ENCODE assay signal across 8 cellular contexts in the genomic region with DNA sequence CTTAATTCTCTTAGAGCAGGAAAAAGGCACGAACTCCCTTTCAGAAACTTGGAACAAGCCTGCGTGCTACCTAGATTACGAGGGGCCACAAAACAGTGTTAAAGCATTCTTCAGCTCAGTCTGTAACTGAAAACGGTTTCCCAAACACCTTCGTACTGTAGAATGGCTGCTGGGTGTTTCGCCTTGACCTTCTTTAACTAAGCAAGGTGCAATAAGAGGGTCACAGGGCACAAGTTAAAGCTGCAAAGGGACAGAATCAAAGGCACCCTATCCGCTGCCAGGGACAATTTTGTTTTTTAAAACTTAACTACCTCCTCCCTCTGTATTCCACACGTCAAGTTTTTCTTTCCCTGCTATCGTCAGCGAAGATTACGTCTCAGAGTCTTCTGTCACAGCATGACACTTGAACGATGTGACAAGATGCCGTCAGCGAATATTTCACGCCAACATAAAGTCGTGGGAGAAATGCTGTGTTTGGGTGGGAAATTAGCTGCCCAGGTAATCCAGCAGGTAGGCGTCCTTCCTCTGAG. TPM values are rescaled to one million over a fixed set of nuclear protein-coding genes. Genes with fewer than 3 reads are reported as not detected.
DNase-seq lines count a peak whose midpoint lies in the region; ATAC-seq and TF ChIP-seq lines count a peak whose summit lies in the region.

No MANE protein-coding gene starts in this region.

- TF ChIP-seq POLR2A in gastrocnemius medialis (IDR thresholded peaks at IDR 0.05): no peak

- peaks cover 35% of the 10 kb centered on the region for H3K4me1 Mint-ChIP-seq in activated naive CD8-positive, alpha-beta T cell (ENCODE audit: low read depth)

- ATAC-seq in GM19035 (IDR thresholded peaks at IDR 0.05; ENCODE audit: unreplicated experiment): peak; percentile 1
- ATAC-seq in gastrocnemius medialis: peak; percentile 15 to 21

- intact Hi-C loops in gastrocnemius medialis (cut with DNase I; ENCODE audit: low total_unique reads): loop anchor here (1.0 kb wide), 3 partner anchors 54 to 119 kb away; partner anchors contain the start of genes CETN3, MBLAC2 and POLR3G

- H3K4me2 ChIP-seq in BLaER1 (peak overlapping the region; percentile 84), KMS-11 (peak overlapping the region; percentile 60)

- H4K20me1 ChIP-seq in BLaER1 (peaks cover 35% of the 10 kb centered on the region; the same call in 1 of the 2 replicates), KMS-11 (ENCODE audit: insufficient read depth) (peaks cover 4% of the 10 kb centered on the region; the same call in 1 of the 2 replicates)

- H2AFZ ChIP-seq in KMS-11 (ENCODE audit: low read depth): peak overlapping the region; percentile 91

- H3K27me3 ChIP-seq in BLaER1 (no peaks in the 10 kb centered on the region), KMS-11 (ENCODE audit: insufficient read depth, low read depth) (no peaks in the 10 kb centered on the region), gastrocnemius medialis (peaks cover 0 to 5% (median 0%) of the 10 kb centered on the region in 3 donors)

- H3K36me3 ChIP-seq in BLaER1: peaks cover 17% of the 10 kb centered on the region
- H3K36me3 ChIP-seq in KMS-11 (ENCODE audit: insufficient read depth): 0 out of 2 replicates have a peak, but pooled peaks cover 4% of the 10 kb centered on the region
- H3K36me3 ChIP-seq in gastrocnemius medialis: peaks cover 0 to 14% of the 10 kb centered on the region in 2 donors

- no peaks in the 10 kb centered on the region for H3K9me3 Mint-ChIP-seq in activated naive CD8-positive, alpha-beta T cell (ENCODE audit: low read depth)

- peak overlapping the region; percentile 98 for H3K4me3 Mint-ChIP-seq in activated naive CD8-positive, alpha-beta T cell

- H3K4me1 ChIP-seq in BLaER1 (peaks cover 22% of the 10 kb centered on the region), KMS-11 (ENCODE audit: low read depth, poor library complexity, severe bottlenecking) (peaks cover 30% of the 10 kb centered on the region), gastrocnemius medialis (peaks cover 24 to 26% of the 10 kb centered on the region in 2 donors)

- peak overlapping the region; percentile 83 for H3K9ac ChIP-seq in BLaER1
- peak overlapping the region; percentile 86 for H3K9ac ChIP-seq in KMS-11

- in situ Hi-C loops in gastrocnemius medialis (cut with MboI; ENCODE audit: low sequenced_read_pairs in 4 of 4): loop anchor here in 3 of 4 donors (10.0 to 25.0 kb wide), 3 partner anchors 54 to 124 kb away; partner anchors contain the start of genes CETN3 (in 2 of the 3), MBLAC2 (in 1 of the 3) and POLR3G (in 1 of the 3)

- H3K9me3 ChIP-seq in BLaER1 (no peaks in the 10 kb centered on the region), gastrocnemius medialis (no peaks in the 10 kb centered on the region)

- H3K79me2 ChIP-seq in KMS-11 (ENCODE audit: insufficient read depth, low read depth): peaks cover 40% of the 10 kb centered on the region

- TF ChIP-seq CTCF in KMS-11 (conservative IDR thresholded peaks at IDR 0.05; ENCODE audit: low read depth, low read length): no peak
- no peak for TF ChIP-seq CTCF in gastrocnemius medialis (IDR thresholded peaks at IDR 0.05 in 4 of 5, conservative IDR thresholded peaks at IDR 0.05 in 1 of 5)

- peak overlapping the region; percentile 82 for H3K27ac Mint-ChIP-seq in activated naive CD8-positive, alpha-beta T cell

- DNase-seq in hepatic stellate cell (ENCODE audit: low spot score) (peak; percentile 17), gastrocnemius medialis (no peak), NCI-H345 treated with DMSO at 0.1 percent for 48 hours (lab: John Stamatoyannopoulos, UW; ENCODE audit: unreplicated experiment) (no peak)
- no peak for DNase-seq in activated effector memory CD4-positive, alpha-beta T cell treated with anti-CD3 and anti-CD28 coated beads, Interleukin-2, amount 50 U/mL, for 16 hours

- H3K4me3 ChIP-seq in BLaER1 (peak overlapping the region; percentile 84), KMS-11 (IDR thresholded peaks at IDR 0.05; ENCODE audit: insufficient read depth, low read depth, low read length) (peak overlapping the region; percentile 52), gastrocnemius medialis (peak overlapping the region; percentile 68 to 98 (median 94))

- H3K27me3 Mint-ChIP-seq in activated naive CD8-positive, alpha-beta T cell: peaks cover 6% of the 10 kb centered on the region

- H3K27ac ChIP-seq in BLaER1 (peak overlapping the region; percentile 81), KMS-11 (peak overlapping the region; percentile 36), gastrocnemius medialis (peak overlapping the region; percentile 92 to 96 (median 95))

- H3K36me3 Mint-ChIP-seq in activated naive CD8-positive, alpha-beta T cell: peaks cover 2% of the 10 kb centered on the region

RNA-seq across cellular contexts. Expression of gene LYSMD3, which starts 0.6 kb away (rescaled TPM):
- total RNA-seq in gastrocnemius medialis: 10 to 100 TPM in 3 of 4 donors, 1 to 10 TPM in 1; 7.9 to 15.7 (median 14.3) TPM

RNA-seq across cellular contexts. Expression of gene ADGRV1, which starts 29.8 kb away (rescaled TPM):
- total RNA-seq in gastrocnemius medialis: under 1 TPM in 2 of 4 donors, not detected in 2; 0.22 to 0.41 TPM

RNA-seq across cellular contexts. Expression of gene POLR3G, which starts 54.1 kb away (rescaled TPM):
- 1 to 10 TPM in 3 of 4 donors, under 1 TPM in 1; 0.89 to 5.8 (median 3.7) TPM for total RNA-seq in gastrocnemius medialis

RNA-seq across cellular contexts. Expression of gene MBLAC2, which starts 54.2 kb away (rescaled TPM):
- 1 to 10 TPM; 1.1 to 2.4 (median 1.7) TPM for total RNA-seq in gastrocnemius medialis

Comparison
In these comparisons a context has a peak if more than half of its experiments do, and no peak if none do; other contexts are left out.
1. H3K27ac ChIP-seq: peak in every context shown above with its lines; median percentile 95 in gastrocnemius medialis; 81 in BLaER1; 36 in KMS-11.